ENCODE assay signal across 1 cellular context in the genomic region with DNA sequence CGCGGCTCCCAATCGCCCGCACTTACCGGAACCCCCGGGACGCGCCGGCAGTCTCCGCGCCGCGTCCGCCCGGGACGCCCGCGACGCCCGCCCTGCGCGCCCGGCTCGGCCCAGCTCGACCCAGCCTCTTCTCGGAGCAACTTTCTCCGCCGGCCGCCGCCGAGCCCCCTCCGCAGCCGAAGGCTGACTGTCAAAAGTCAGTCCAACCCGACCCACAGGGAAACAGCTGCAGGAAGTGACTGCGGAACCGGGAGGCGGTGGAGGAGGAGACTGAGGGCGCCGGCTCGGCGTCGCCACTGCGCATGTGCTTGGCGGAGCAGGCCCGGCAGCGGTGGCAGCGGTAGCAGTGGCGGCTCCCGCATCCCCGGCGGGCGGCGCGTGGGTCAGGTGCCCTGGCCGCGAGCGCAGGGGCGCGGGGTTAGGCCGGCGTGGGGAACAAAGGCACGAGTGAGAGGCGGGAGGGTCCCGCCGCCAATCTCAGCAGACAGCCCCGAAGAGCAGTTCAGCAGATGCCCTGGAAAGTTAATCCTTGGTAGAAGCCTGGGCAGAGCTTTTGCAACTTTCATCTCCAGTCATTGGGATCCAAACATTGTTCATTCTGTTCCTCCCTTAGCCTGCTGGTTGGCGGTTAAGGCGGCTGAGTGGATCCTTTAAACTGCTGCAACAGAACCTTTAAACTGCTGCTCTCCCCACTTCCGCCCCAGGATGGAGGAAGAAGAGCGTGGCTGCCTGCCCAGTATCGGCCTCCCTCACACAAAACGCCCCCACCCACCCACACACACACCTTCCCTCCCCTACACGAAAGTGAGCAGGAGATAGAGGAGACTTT.
A peak's percentile ranks its signal among the peaks of the same experiment; 100 is the strongest.
TF ChIP-seq lines count a peak whose summit lies in the region.

A gene with protein sequence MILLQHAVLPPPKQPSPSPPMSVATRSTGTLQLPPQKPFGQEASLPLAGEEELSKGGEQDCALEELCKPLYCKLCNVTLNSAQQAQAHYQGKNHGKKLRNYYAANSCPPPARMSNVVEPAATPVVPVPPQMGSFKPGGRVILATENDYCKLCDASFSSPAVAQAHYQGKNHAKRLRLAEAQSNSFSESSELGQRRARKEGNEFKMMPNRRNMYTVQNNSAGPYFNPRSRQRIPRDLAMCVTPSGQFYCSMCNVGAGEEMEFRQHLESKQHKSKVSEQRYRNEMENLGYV (minus strand): TSS at position 241 of the 829 bp plus-strand sequence. CDS start 4,057 bp downstream, outside the sequence.

TF ChIP-seq in A549, 52 proteins besides CTCF, POLR2A, EP300 and RAD21 (continued from another document):
- TF ChIP-seq, protein P1, sequence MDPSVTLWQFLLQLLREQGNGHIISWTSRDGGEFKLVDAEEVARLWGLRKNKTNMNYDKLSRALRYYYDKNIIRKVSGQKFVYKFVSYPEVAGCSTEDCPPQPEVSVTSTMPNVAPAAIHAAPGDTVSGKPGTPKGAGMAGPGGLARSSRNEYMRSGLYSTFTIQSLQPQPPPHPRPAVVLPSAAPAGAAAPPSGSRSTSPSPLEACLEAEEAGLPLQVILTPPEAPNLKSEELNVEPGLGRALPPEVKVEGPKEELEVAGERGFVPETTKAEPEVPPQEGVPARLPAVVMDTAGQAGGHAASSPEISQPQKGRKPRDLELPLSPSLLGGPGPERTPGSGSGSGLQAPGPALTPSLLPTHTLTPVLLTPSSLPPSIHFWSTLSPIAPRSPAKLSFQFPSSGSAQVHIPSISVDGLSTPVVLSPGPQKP (IDR thresholded peaks at IDR 0.05; ENCODE audit: low read depth, low read length): no peak
- TF ChIP-seq EHMT2 (IDR thresholded peaks at IDR 0.05; ENCODE audit: low read depth) (no peak), SMC3 (IDR thresholded peaks at IDR 0.05) (no peak), HEYL (CRISPR knock-in tag; IDR thresholded peaks at IDR 0.05) (no peak), GATA3 (IDR thresholded peaks at IDR 0.05; ENCODE audit: borderline replicate concordance) (no peak), KDM5A (IDR thresholded peaks at IDR 0.05) (no peak), USF2 (IDR thresholded peaks at IDR 0.05) (no peak), CHD2 (IDR thresholded peaks at IDR 0.05; ENCODE audit: low read length, partially characterized antibody) (no peak), FOXS1 (CRISPR knock-in tag; IDR thresholded peaks at IDR 0.05) (no peak), CHD4 (IDR thresholded peaks at IDR 0.05; ENCODE audit: borderline replicate concordance) (no peak), FOSB (CRISPR knock-in tag; IDR thresholded peaks at IDR 0.05) (no peak), JUN (IDR thresholded peaks at IDR 0.05) (peak in 1 of 2 experiments; percentile 81; a peak in 3 of 5 replicates), MAZ (IDR thresholded peaks at IDR 0.05; ENCODE audit: borderline replicate concordance, low read depth, low read length) (no peak), TFCP2L1 (CRISPR knock-in tag; IDR thresholded peaks at IDR 0.05) (no peak), RNF2 (IDR thresholded peaks at IDR 0.05; ENCODE audit: borderline replicate concordance, low read depth) (no peak), MAFK (IDR thresholded peaks at IDR 0.05; ENCODE audit: partially characterized antibody) (no peak), HOXB13 (CRISPR knock-in tag; IDR thresholded peaks at IDR 0.05; ENCODE audit: low read depth) (no peak), BHLHE40 (IDR thresholded peaks at IDR 0.05; ENCODE audit: low read depth, low read length) (no peak), CEBPB (IDR thresholded peaks at IDR 0.05) (no peak), RFX5 (IDR thresholded peaks at IDR 0.05) (no peak), NR3C1 (IDR thresholded peaks at IDR 0.05) (no peak), KDM1A (IDR thresholded peaks at IDR 0.05; ENCODE audit: low read depth) (no peak), PHF8 (IDR thresholded peaks at IDR 0.05; ENCODE audit: borderline replicate concordance, low read depth) (peak; percentile 43; the same call in 1 of the 2 replicates), ZNF302 (CRISPR knock-in tag; IDR thresholded peaks at IDR 0.05) (no peak), ATOH8 (CRISPR knock-in tag; IDR thresholded peaks at IDR 0.05; ENCODE audit: low read depth) (no peak), HMGXB4 (CRISPR knock-in tag; IDR thresholded peaks at IDR 0.05; ENCODE audit: borderline replicate concordance) (no peak), SREBF2 (IDR thresholded peaks at IDR 0.05) (no peak), RCOR1 (IDR thresholded peaks at IDR 0.05; ENCODE audit: low read depth, low read length) (no peak), POLR2AphosphoS2 (conservative IDR thresholded peaks at IDR 0.05; ENCODE audit: low read length) (no peak), BCL3 (IDR thresholded peaks at IDR 0.05) (peak; percentile 77; the same call in 1 of the 3 replicates)
- TF ChIP-seq, protein P2, sequence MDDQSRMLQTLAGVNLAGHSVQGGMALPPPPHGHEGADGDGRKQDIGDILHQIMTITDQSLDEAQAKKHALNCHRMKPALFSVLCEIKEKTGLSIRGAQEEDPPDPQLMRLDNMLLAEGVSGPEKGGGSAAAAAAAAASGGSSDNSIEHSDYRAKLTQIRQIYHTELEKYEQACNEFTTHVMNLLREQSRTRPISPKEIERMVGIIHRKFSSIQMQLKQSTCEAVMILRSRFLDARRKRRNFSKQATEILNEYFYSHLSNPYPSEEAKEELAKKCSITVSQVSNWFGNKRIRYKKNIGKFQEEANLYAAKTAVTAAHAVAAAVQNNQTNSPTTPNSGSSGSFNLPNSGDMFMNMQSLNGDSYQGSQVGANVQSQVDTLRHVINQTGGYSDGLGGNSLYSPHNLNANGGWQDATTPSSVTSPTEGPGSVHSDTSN (IDR thresholded peaks at IDR 0.05): 0 out of 2 replicates have a peak, but pooled peaks have one; percentile 43
- TF ChIP-seq, protein P3, sequence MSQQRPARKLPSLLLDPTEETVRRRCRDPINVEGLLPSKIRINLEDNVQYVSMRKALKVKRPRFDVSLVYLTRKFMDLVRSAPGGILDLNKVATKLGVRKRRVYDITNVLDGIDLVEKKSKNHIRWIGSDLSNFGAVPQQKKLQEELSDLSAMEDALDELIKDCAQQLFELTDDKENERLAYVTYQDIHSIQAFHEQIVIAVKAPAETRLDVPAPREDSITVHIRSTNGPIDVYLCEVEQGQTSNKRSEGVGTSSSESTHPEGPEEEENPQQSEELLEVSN (IDR thresholded peaks at IDR 0.05; ENCODE audit: borderline replicate concordance, low read depth): no peak
